ENCODE assay signal across 10 cellular contexts in genomic region chr12:63802012-63802608, GRCh38. TPM values are rescaled to one million over a fixed set of nuclear protein-coding genes. Genes with fewer than 3 reads are reported as not detected.
DNase-seq lines count a peak whose midpoint lies in the region; ATAC-seq, FAIRE-seq and TF ChIP-seq lines count a peak whose summit lies in the region.
"Had no signal": no experiment of that assay in that cellular context is flagged by ENCODE, and none has a peak within 500 bp of the region (broad histone marks: within the 10 kb centered on the region; RNA-seq: fewer than 3 reads in every experiment).

No MANE protein-coding gene starts in this region.

- no peak overlapping the region for H3K4me3 ChIP-seq in CD4-positive, CD25-positive, alpha-beta regulatory T cell (ENCODE audit: low read depth, low read length)
- no peak overlapping the region for H3K4me3 ChIP-seq in choroid plexus epithelial cell (ENCODE audit: low read depth, low read length)

- H3K36me3 Mint-ChIP-seq in CD4-positive, CD25-positive, alpha-beta regulatory T cell = peaks cover 8% of the 10 kb centered on the region
- no peaks in the 10 kb centered on the region for H3K36me3 Mint-ChIP-seq in naive B cell

- no peak overlapping the region for H3K27ac ChIP-seq in CD4-positive, CD25-positive, alpha-beta regulatory T cell (ENCODE audit: insufficient read depth, low read length, poor library complexity, severe bottlenecking)
- H3K27ac ChIP-seq: epithelial cell of prostate had no signal

- no peak overlapping the region for H3K27ac Mint-ChIP-seq in CD4-positive, CD25-positive, alpha-beta regulatory T cell
- peak overlapping the region in 1 of 6 donors; percentile 64 for H3K27ac Mint-ChIP-seq in naive B cell
- H3K27ac Mint-ChIP-seq: stimulated activated naive CD8-positive, alpha-beta T cell treated with anti-CD3 and anti-CD28 coated beads, Interleukin-15, Interleukin-2, amounts not matched to agents 100 ng/mL and 50 ng/mL, for 24 hours had no signal

- no peaks in the 10 kb centered on the region for H3K27me3 Mint-ChIP-seq in CD4-positive, CD25-positive, alpha-beta regulatory T cell
- no peaks in the 10 kb centered on the region for H3K27me3 Mint-ChIP-seq in naive B cell
- H3K27me3 Mint-ChIP-seq: stimulated activated naive CD8-positive, alpha-beta T cell treated with anti-CD3 and anti-CD28 coated beads, Interleukin-15, Interleukin-2, amounts not matched to agents 100 ng/mL and 50 ng/mL, for 24 hours had no signal

- peak; percentile 86 for FAIRE-seq in H54 (lab: Jason Lieb, UNC)

- H3K4me1 ChIP-seq in CD4-positive, CD25-positive, alpha-beta regulatory T cell (ENCODE audit: control insufficient read depth, insufficient read depth, low read length, poor library complexity, severe bottlenecking) = no peaks in the 10 kb centered on the region

- ATAC-seq in CD4-positive, CD25-positive, alpha-beta regulatory T cell (ENCODE audit: low read depth in 2 of 2) = no peak
- ATAC-seq in naive B cell (ENCODE audit: low read depth in 2 of 2) = no peak
- no peak for ATAC-seq in HG03095 (IDR thresholded peaks at IDR 0.05; ENCODE audit: unreplicated experiment)

- H3K9me3 Mint-ChIP-seq in CD4-positive, CD25-positive, alpha-beta regulatory T cell = no peaks in the 10 kb centered on the region
- H3K9me3 Mint-ChIP-seq in naive B cell = no peaks in the 10 kb centered on the region
- H3K9me3 Mint-ChIP-seq: stimulated activated naive CD8-positive, alpha-beta T cell treated with anti-CD3 and anti-CD28 coated beads, Interleukin-15, Interleukin-2, amounts not matched to agents 100 ng/mL and 50 ng/mL, for 24 hours had no signal

- TF ChIP-seq CTCF in choroid plexus epithelial cell (conservative IDR thresholded peaks at IDR 0.05; ENCODE audit: low read depth, low read length) = peak; percentile 54

- no peaks in the 10 kb centered on the region for H3K9me3 ChIP-seq in CD4-positive, CD25-positive, alpha-beta regulatory T cell (ENCODE audit: control insufficient read depth in 2 of 2, low read length in 2 of 2)

- peaks cover 0 to 13% (median 5%) of the 10 kb centered on the region in 4 donors for H3K4me1 Mint-ChIP-seq in CD4-positive, CD25-positive, alpha-beta regulatory T cell
- peaks cover 0 to 4% (median 0%) of the 10 kb centered on the region in 3 donors for H3K4me1 Mint-ChIP-seq in naive B cell

- TF ChIP-seq POLR2A in H54 (IDR thresholded peaks at IDR 0.05; ENCODE audit: low read depth, low read length) = no peak

- peaks cover 3% of the 10 kb centered on the region for H3K36me3 ChIP-seq in CD4-positive, CD25-positive, alpha-beta regulatory T cell (ENCODE audit: control insufficient read depth, insufficient read depth, low read length)

- peak in 2 of 3 donors; percentile 33 to 34 for DNase-seq in CD4-positive, CD25-positive, alpha-beta regulatory T cell
- no peak for DNase-seq in H54 (ENCODE audit: insufficient read length, low spot score)
- peak; percentile 61 for DNase-seq in NCI-H345 (lab: John Stamatoyannopoulos, UW)
- peak; percentile 59 for DNase-seq in choroid plexus epithelial cell (ENCODE audit: low read depth)
- DNase-seq in naive B cell = peak; percentile 12
- no peak for DNase-seq in GM19240 (ENCODE audit: insufficient read length, low spot score)
- DNase-seq in H4 (ENCODE audit: low spot score) = no peak

- H3K4me3 Mint-ChIP-seq in CD4-positive, CD25-positive, alpha-beta regulatory T cell = no peak overlapping the region
- no peak overlapping the region for H3K4me3 Mint-ChIP-seq in naive B cell
- H3K4me3 Mint-ChIP-seq: stimulated activated naive CD8-positive, alpha-beta T cell treated with anti-CD3 and anti-CD28 coated beads, Interleukin-15, Interleukin-2, amounts not matched to agents 100 ng/mL and 50 ng/mL, for 24 hours had no signal

- no peaks in the 10 kb centered on the region for H3K27me3 ChIP-seq in CD4-positive, CD25-positive, alpha-beta regulatory T cell (ENCODE audit: control insufficient read depth, insufficient read depth, low read length)

RNA-seq across cellular contexts. Expression of gene RXYLT1, which starts 22.4 kb away (rescaled TPM):
- 8.9 TPM for total RNA-seq in CD4-positive, CD25-positive, alpha-beta regulatory T cell
- polyA plus RNA-seq in CD4-positive, CD25-positive, alpha-beta regulatory T cell = 10 to 100 TPM; 11.7 to 15.5 (median 13.4) TPM
- 10 to 100 TPM; 14.3 to 30.2 (median 18.6) TPM for polyA plus RNA-seq in naive B cell (ENCODE audit: low read depth in 6 of 6)
- total RNA-seq in H4 (2014; rRNA removed; shearing (Covaris generic)) = 28.9 and 33.5 TPM in 2 replicates

RNA-seq across cellular contexts. Expression of gene SRGAP1, which starts 42.4 kb away (rescaled TPM):
- total RNA-seq in CD4-positive, CD25-positive, alpha-beta regulatory T cell = not detected
- polyA plus RNA-seq in CD4-positive, CD25-positive, alpha-beta regulatory T cell = under 1 TPM; 0.01 to 0.07 (median 0.02) TPM
- polyA plus RNA-seq in naive B cell (ENCODE audit: low read depth in 6 of 6) = under 1 TPM; 0.01 to 0.26 (median 0.05) TPM
- total RNA-seq in H4 (2014; rRNA removed; shearing (Covaris generic)) = 1.6 and 2.1 TPM in 2 replicates

Comparison
In these comparisons a context has a peak if more than half of its experiments do, and no peak if none do; other contexts are left out.
1. DNase-seq: peak in CD4-positive, CD25-positive, alpha-beta regulatory T cell (2 of 3), NCI-H345 (single experiment), choroid plexus epithelial cell (single experiment) and naive B cell (single experiment); none in H54 (single experiment), GM19240 (single experiment) and H4 (single experiment).